In genomic region chr2:24957221-24957620, GRCh38 we compare ENCODE assay signal across 29 cellular contexts.
"Had no signal": no experiment of that assay in that cellular context is flagged by ENCODE, and none has a peak within 500 bp of the region (broad histone marks: within the 10 kb centered on the region; RNA-seq: fewer than 3 reads in every experiment).

No MANE protein-coding gene starts in this region.

- DNase-seq: activated CD4-positive, alpha-beta memory T cell treated with anti-CD3 and anti-CD28 coated beads, Interleukin-2, amount 10 ng/mL, durations not matched to agents 7 days and 5 days; activated CD4-positive, alpha-beta T cell treated with anti-CD3 and anti-CD28 coated beads for 1 hour; activated CD4-positive, alpha-beta T cell treated with anti-CD3 and anti-CD28 coated beads for 48 hours; activated CD4-positive, CD25-positive, alpha-beta regulatory T cell; activated CD8-positive, alpha-beta memory T cell treated with anti-CD3 and anti-CD28 coated beads for 24 hours; activated CD8-positive, alpha-beta memory T cell treated with anti-CD3 and anti-CD28 coated beads, Interleukin-2, amount 10 ng/mL, durations not matched to agents 7 days and 5 days; activated CD8-positive, alpha-beta memory T cell treated with anti-CD3 and anti-CD28 coated beads, Interleukin-2, amount 50 U/mL, for 48 hours; activated effector memory CD4-positive, alpha-beta T cell treated with Interleukin-2 at 50 U/mL for 16 hours; activated naive CD4-positive, alpha-beta T cell treated with anti-CD3 and anti-CD28 coated beads, Interleukin-2, amount 10 ng/mL, durations not matched to agents 7 days and 5 days; activated naive CD8-positive, alpha-beta T cell treated with anti-CD3 and anti-CD28 coated beads, Interleukin-2, amount 50 U/mL, for 24 hours; activated T-cell treated with anti-CD3 and anti-CD28 coated beads, Interleukin-2, amount 50 U/mL, for 48 hours; anterior cingulate cortex; caudate nucleus; cerebellar nuclear complex; MM.1S; MV-4-11; NCI-H1092; NCI-H1436 treated with DMSO at 0.1 percent for 48 hours; NCI-H187 treated with DMSO at 0.1 percent for 48 hours; NCI-H2081; NCI-H345; NCI-H526 treated with DMSO at 0.1 percent for 48 hours; NK-92 treated with Interleukin-12 subunit alpha and Interleukin-12 subunit beta, amount 100 ng/mL, for 24 hours; PC-9; Right ventricle myocardium superior; T1000; WERI-Rb-1 had no signal

- H3K4me1 Mint-ChIP-seq: activated naive CD4-positive, alpha-beta T cell treated with anti-CD3 and anti-CD28 coated beads, Interleukin-2, amount 10 ng/mL, durations not matched to agents 7 days and 5 days; brain had no signal

- H3K27ac Mint-ChIP-seq: activated CD4-positive, alpha-beta memory T cell treated with anti-CD3 and anti-CD28 coated beads, Interleukin-2, amount 10 ng/mL, durations not matched to agents 7 days and 5 days; activated CD8-positive, alpha-beta memory T cell treated with anti-CD3 and anti-CD28 coated beads, Interleukin-2, amount 10 ng/mL, durations not matched to agents 7 days and 5 days; activated naive CD4-positive, alpha-beta T cell treated with anti-CD3 and anti-CD28 coated beads, Interleukin-2, amount 10 ng/mL, durations not matched to agents 7 days and 5 days; activated naive CD8-positive, alpha-beta T cell; activated naive CD8-positive, alpha-beta T cell treated with anti-CD3 and anti-CD28 coated beads, Interleukin-2, amount 50 U/mL, for 24 hours had no signal

- ATAC-seq: activated CD8-positive, alpha-beta memory T cell treated with anti-CD3 and anti-CD28 coated beads, Interleukin-2, amount 10 ng/mL, durations not matched to agents 7 days and 5 days; activated naive CD8-positive, alpha-beta T cell treated with anti-CD3 and anti-CD28 coated beads, Interleukin-2, amount 50 U/mL, for 24 hours had no signal

- H3K4me3 Mint-ChIP-seq: activated CD4-positive, alpha-beta memory T cell treated with anti-CD3 and anti-CD28 coated beads, Interleukin-2, amount 10 ng/mL, durations not matched to agents 7 days and 5 days; activated CD8-positive, alpha-beta memory T cell treated with anti-CD3 and anti-CD28 coated beads, Interleukin-2, amount 10 ng/mL, durations not matched to agents 7 days and 5 days; activated naive CD4-positive, alpha-beta T cell treated with anti-CD3 and anti-CD28 coated beads, Interleukin-2, amount 10 ng/mL, durations not matched to agents 7 days and 5 days; activated naive CD8-positive, alpha-beta T cell; activated naive CD8-positive, alpha-beta T cell treated with anti-CD3 and anti-CD28 coated beads, Interleukin-2, amount 50 U/mL, for 24 hours; brain had no signal

- H3K27me3 Mint-ChIP-seq: activated CD4-positive, alpha-beta memory T cell treated with anti-CD3 and anti-CD28 coated beads, Interleukin-2, amount 10 ng/mL, durations not matched to agents 7 days and 5 days; activated CD8-positive, alpha-beta memory T cell treated with anti-CD3 and anti-CD28 coated beads, Interleukin-2, amount 10 ng/mL, durations not matched to agents 7 days and 5 days; activated naive CD4-positive, alpha-beta T cell treated with anti-CD3 and anti-CD28 coated beads, Interleukin-2, amount 10 ng/mL, durations not matched to agents 7 days and 5 days; activated naive CD8-positive, alpha-beta T cell; activated naive CD8-positive, alpha-beta T cell treated with anti-CD3 and anti-CD28 coated beads, Interleukin-2, amount 50 U/mL, for 24 hours; brain had no signal
